8 cellular contexts compared by ENCODE assay signal in the genomic region with DNA sequence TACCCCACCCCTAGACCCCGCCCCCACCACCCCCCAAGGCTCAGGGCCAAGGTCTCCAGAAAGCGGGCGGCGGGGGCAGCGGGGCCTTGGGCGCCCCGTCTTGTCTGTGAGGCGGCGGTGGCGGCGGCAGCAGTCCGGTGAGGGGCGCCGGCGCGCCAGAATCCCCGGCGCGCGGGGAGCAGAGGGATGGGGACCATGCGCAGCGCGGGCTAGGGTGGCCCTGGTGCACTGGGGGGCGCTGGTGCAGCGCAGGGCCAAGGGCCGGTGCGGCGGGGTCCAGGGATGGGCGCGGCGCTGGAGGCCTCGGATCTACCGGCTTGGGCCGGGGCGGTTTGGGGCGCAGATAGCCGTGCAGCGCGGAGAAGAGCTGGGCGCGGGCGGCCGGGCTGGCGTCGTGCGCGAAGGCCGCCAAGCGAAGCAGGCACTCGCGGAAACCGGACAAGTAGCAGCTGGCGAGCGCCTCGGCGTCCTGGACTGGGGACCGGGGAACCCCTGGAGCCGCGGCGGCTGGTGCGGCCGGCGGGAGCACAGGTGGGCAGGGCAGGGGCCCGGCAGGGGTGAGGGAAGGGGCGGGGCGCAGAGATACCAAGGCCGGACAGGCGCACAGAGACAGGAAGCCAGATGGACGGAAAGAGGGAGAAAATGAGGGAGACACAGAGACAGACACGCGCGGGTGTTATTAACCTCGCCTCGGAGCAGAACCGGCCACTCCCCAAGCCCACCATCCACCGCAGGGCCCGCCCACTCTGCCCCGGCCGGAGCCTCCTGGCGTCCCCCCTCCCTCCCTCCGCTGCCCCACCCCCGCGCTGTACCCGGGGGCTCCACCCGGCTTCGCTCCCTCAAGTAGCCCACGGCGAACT. TPM values are rescaled to one million over a fixed set of nuclear protein-coding genes. Genes with fewer than 3 reads are reported as not detected.
A peak's percentile ranks its signal among the peaks of the same experiment; 100 is the strongest.
DNase-seq lines count a peak whose midpoint lies in the region; ATAC-seq, FAIRE-seq and TF ChIP-seq lines count a peak whose summit lies in the region.

No MANE protein-coding gene starts in this region.

- ATAC-seq in HG03460 (IDR thresholded peaks at IDR 0.05; ENCODE audit: unreplicated experiment), result peak; percentile 28

- H3K9me3 ChIP-seq in skeletal muscle tissue (ENCODE audit: control insufficient read depth in 3 of 3, low read length in 3 of 3), result no peaks in the 10 kb centered on the region

- peak; percentile 58 for TF ChIP-seq CTCF in bronchial epithelial cell (IDR thresholded peaks at IDR 0.05; ENCODE audit: insufficient read depth, low read length, severe bottlenecking)

- peak overlapping the region in 1 of 3 donors; percentile 70 for H3K9ac ChIP-seq in skeletal muscle tissue (ENCODE audit: low read depth in 1 of 3, low read length in 3 of 3)

- H3K27me3 ChIP-seq in bronchial epithelial cell (ENCODE audit: control insufficient read depth, insufficient read depth, low read length) (peaks cover 3% of the 10 kb centered on the region), skeletal muscle tissue (ENCODE audit: control insufficient read depth in 3 of 3, insufficient read depth in 3 of 3, low read length in 3 of 3) (peaks cover 11 to 52% (median 33%) of the 10 kb centered on the region in 3 donors)

- no peak for FAIRE-seq in bronchial epithelial cell (lab: Jason Lieb, UNC)

- no peaks in the 10 kb centered on the region for H3K36me3 ChIP-seq in bronchial epithelial cell (ENCODE audit: control insufficient read depth, insufficient read depth, low read length)
- H3K36me3 ChIP-seq in skeletal muscle tissue (ENCODE audit: control insufficient read depth in 3 of 3, insufficient read depth in 3 of 3, low read length in 3 of 3), result no peaks in the 10 kb centered on the region

- no peak overlapping the region for H3K27ac ChIP-seq in skeletal muscle tissue (ENCODE audit: low read depth, low read length)

- DNase-seq in NCI-H1436 (lab: John Stamatoyannopoulos, UW), result peak; percentile 60
- DNase-seq in NCI-H1436 treated with DMSO at 0.1 percent for 48 hours (lab: John Stamatoyannopoulos, UW), result no peak
- DNase-seq in SHP77 treated with DMSO at 0.1 percent for 48 hours (lab: John Stamatoyannopoulos, UW), result peak; percentile 40
- no peak for DNase-seq in bronchial epithelial cell (ENCODE audit: low read depth)
- DNase-seq in inferior parietal cortex (ENCODE audit: extremely low spot score), result peak; percentile 62
- no peak for DNase-seq in NCI-H526 treated with DMSO at 0.1 percent for 48 hours (lab: John Stamatoyannopoulos, UW)

- H3K4me1 ChIP-seq in skeletal muscle tissue (ENCODE audit: control insufficient read depth in 3 of 3, insufficient read depth in 3 of 3, low read length in 3 of 3), result peaks cover 65 to 75% (median 69%) of the 10 kb centered on the region in 3 donors

- peak overlapping the region; percentile 45 for H3K4me3 ChIP-seq in bronchial epithelial cell (ENCODE audit: low read depth, low read length)
- peak overlapping the region; percentile 67 to 79 (median 67) for H3K4me3 ChIP-seq in skeletal muscle tissue (ENCODE audit: low read length in 3 of 3)

RNA-seq across cellular contexts. Expression of gene HES7, which starts 2.1 kb away (rescaled TPM):
- total RNA-seq in bronchial epithelial cell, result 0.13 and 1.3 TPM in 2 replicates
- total RNA-seq in skeletal muscle tissue, result under 0.01 TPM

RNA-seq across cellular contexts. Expression of gene ALOXE3, which starts 3.4 kb away (rescaled TPM):
- total RNA-seq in bronchial epithelial cell, result 1.3 and 2.0 TPM in 2 replicates
- total RNA-seq in skeletal muscle tissue, result not detected

RNA-seq across cellular contexts. Expression of gene PER1, which starts 30.4 kb away (rescaled TPM):
- total RNA-seq in bronchial epithelial cell, result 21.9 and 26.4 TPM in 2 replicates
- total RNA-seq in skeletal muscle tissue, result 37.1 TPM

RNA-seq across cellular contexts. Expression of gene ALOX12B, which starts 34.2 kb away (rescaled TPM):
- 0.26 and 2.0 TPM in 2 replicates for total RNA-seq in bronchial epithelial cell
- not detected for total RNA-seq in skeletal muscle tissue

RNA-seq across cellular contexts. Expression of gene VAMP2, which starts 41.0 kb away (rescaled TPM):
- total RNA-seq in bronchial epithelial cell, result 2.1 and 4.4 TPM in 2 replicates
- total RNA-seq in skeletal muscle tissue, result 8.4 TPM

Comparison
In these comparisons a context has a peak if more than half of its experiments do, and no peak if none do; other contexts are left out.
1. DNase-seq: peak in NCI-H1436 (single experiment), SHP77 treated with DMSO at 0.1 percent for 48 hours (single experiment) and inferior parietal cortex (single experiment); none in NCI-H1436 treated with DMSO at 0.1 percent for 48 hours (single experiment), bronchial epithelial cell (single experiment) and NCI-H526 treated with DMSO at 0.1 percent for 48 hours (single experiment).